Comparison of ENCODE assay signal across 8 cellular contexts in the genomic region with DNA sequence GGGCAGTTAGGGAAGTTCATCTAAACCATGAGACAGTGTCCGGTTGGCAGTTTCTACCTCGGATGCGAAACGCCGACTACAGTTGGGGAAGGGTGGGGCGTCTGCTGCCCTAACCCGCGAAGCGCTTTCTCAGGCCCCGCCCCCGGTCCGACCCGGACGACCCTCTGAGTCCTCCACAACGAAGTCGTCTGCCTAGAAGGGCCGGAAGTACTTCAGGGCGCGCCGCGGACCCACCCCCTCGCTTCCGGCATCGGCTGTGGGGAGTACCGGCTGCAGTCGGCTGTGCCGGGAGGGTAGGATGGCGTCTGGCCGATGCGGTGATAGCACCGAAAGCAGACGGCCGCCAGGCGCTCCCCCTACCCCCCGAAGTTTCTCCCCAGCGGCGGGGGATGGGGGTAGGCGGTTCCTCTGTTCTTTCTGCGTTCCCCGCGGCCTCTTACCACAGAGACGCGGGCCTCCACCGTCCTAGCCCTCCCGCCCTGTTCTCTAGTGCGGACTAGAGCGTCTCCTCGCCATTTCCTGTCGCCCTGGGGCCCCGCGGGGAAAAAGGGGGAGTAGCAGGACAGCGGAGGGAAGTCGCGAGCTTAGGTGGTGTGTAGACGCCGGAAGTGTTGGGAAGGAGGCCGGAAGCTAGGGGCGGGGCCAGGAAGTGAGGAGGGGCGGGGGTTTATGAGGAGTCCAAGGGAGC. TPM values are rescaled to one million over a fixed set of nuclear protein-coding genes. Genes with fewer than 3 reads are reported as not detected.
A peak's percentile ranks its signal among the peaks of the same experiment; 100 is the strongest.
DNase-seq lines count a peak whose midpoint lies in the region; ATAC-seq, FAIRE-seq and TF ChIP-seq lines count a peak whose summit lies in the region.

A gene (plus strand): TSS at position 241 of the 688 bp plus-strand sequence. CDS start 719 bp downstream, outside the sequence.

- CTCF ChIA-PET in SK-N-SH (lab: Yijun Ruan, JAX) = interaction anchor here (1.0 to 3.5 kb wide), 5 partner anchors 11 to 40 kb away, joined by 4 to 14 read pairs (median 6); a partner anchor contains a TSS
- CTCF ChIA-PET in K562 (lab: Yijun Ruan, JAX; ENCODE audit: low intra/inter-chr PET ratio) = no interaction called here

- H3K9me1 ChIP-seq in K562 (ENCODE audit: control insufficient read depth, insufficient read depth, low read length) = no peaks in the 10 kb centered on the region

- peak within 1 kb of the TSS; percentile 97 to 98 for H3K27ac ChIP-seq in SK-N-SH (ENCODE audit: low read depth in 2 of 2, low read length in 1 of 2)
- H3K27ac ChIP-seq in K562 (ENCODE audit: extremely low read depth, low read depth, low read length) = peak within 1 kb of the TSS; percentile 90
- H3K27ac ChIP-seq in smooth muscle cell (ENCODE audit: low read depth) = peak within 1 kb of the TSS; percentile 90

- in situ Hi-C loops in K562 (cut with MboI) = no loop called here

- intact Hi-C loops in K562 (cut with micrococcal nuclease) = loop anchor here (1.0 to 2.0 kb wide), 2 partner anchors 16 to 32 kb away; no protein-coding TSS in a partner anchor

- FAIRE-seq in GM18507 (lab: Jason Lieb, UNC) (peak; percentile 94), K562 (lab: Jason Lieb, UNC) (peak; percentile 92)

- peak in 1 of 2 experiments; percentile 55; a peak in 1 of 4 replicates for TF ChIP-seq EP300 in SK-N-SH (IDR thresholded peaks at IDR 0.05; ENCODE audit: borderline replicate concordance in 1 of 2, low read depth in 1 of 2, low read length in 1 of 2)
- TF ChIP-seq EP300 in K562 (IDR thresholded peaks at IDR 0.05; ENCODE audit: low read length) = peak; percentile 63; the same call in 1 of the 2 replicates

- H3K36me3 ChIP-seq in SK-N-SH (replicated peaks in 1 of 2; ENCODE audit: control insufficient read depth in 1 of 2, insufficient read depth in 2 of 2, low read length in 1 of 2) (peaks cover 2 to 9% of the 10 kb centered on the region in 2 experiments), K562 (ENCODE audit: control insufficient read depth, insufficient read depth, low read length) (peaks cover 27% of the 10 kb centered on the region), smooth muscle cell (ENCODE audit: low read depth) (no peaks in the 10 kb centered on the region)

- ATAC-seq in HG02970 (IDR thresholded peaks at IDR 0.05; ENCODE audit: low FRiP score, unreplicated experiment) (peak; percentile 68), K562 (peak; percentile 79)

- peaks cover 0 to 15% of the 10 kb centered on the region in 2 experiments; a peak in 2 of 4 replicates for H3K4me1 ChIP-seq in SK-N-SH (ENCODE audit: control insufficient read depth in 1 of 2, insufficient read depth in 2 of 2, low read depth in 1 of 2, low read length in 1 of 2)
- peaks cover 0 to 42% of the 10 kb centered on the region in 2 experiments; a peak in 4 of 5 replicates for H3K4me1 ChIP-seq in K562 (replicated peaks in 1 of 2; ENCODE audit: control insufficient read depth in 2 of 2, insufficient read depth in 2 of 2, low read length in 2 of 2)
- H3K4me1 ChIP-seq in smooth muscle cell (ENCODE audit: low read depth) = no peaks in the 10 kb centered on the region

- H2AFZ ChIP-seq in SK-N-SH (ENCODE audit: low read depth) (peak within 1 kb of the TSS; percentile 71; the same call in 1 of the 2 replicates), K562 (ENCODE audit: low read depth, low read length) (peak within 1 kb of the TSS; percentile 95), smooth muscle cell (ENCODE audit: low read depth) (peak within 1 kb of the TSS; percentile 46)

- TF ChIP-seq POLR2A in K562 (conservative IDR thresholded peaks at IDR 0.05) = peak; percentile 98

- TF ChIP-seq RAD21 in SK-N-SH (IDR thresholded peaks at IDR 0.05; ENCODE audit: low read length) = 0 out of 2 replicates have a peak, but pooled peaks have one; percentile 9
- no peak; a peak in 1 of 4 replicates for TF ChIP-seq RAD21 in K562 (CRISPR knock-in tag; conservative IDR thresholded peaks at IDR 0.05 in 1 of 2, IDR thresholded peaks at IDR 0.05 in 1 of 2)

- H3K9me3 ChIP-seq in SK-N-SH (no peaks in the 10 kb centered on the region), K562 (replicated peaks; ENCODE audit: control insufficient read depth, insufficient read depth, low read depth, low read length) (no peaks in the 10 kb centered on the region), iPS-18c (ENCODE audit: control insufficient read depth, insufficient read depth, low read length) (no peaks in the 10 kb centered on the region), smooth muscle cell (replicated peaks; ENCODE audit: low read depth) (no peaks in the 10 kb centered on the region)

- peaks cover 44% of the 10 kb centered on the region for H3K79me2 ChIP-seq in SK-N-SH (ENCODE audit: insufficient read depth)
- H3K79me2 ChIP-seq in K562 (ENCODE audit: control insufficient read depth, insufficient read depth, low read length) = peaks cover 29% of the 10 kb centered on the region
- peaks cover 31% of the 10 kb centered on the region for H3K79me2 ChIP-seq in smooth muscle cell (ENCODE audit: low read depth)

- TF ChIP-seq CTCF in SK-N-SH (IDR thresholded peaks at IDR 0.05) = peak; percentile 19; the same call in 1 of the 2 replicates
- peak; percentile 29 to 44 (median 31); a peak in 3 of 6 replicates for TF ChIP-seq CTCF in K562 (IDR thresholded peaks at IDR 0.05 in 2 of 3, conservative IDR thresholded peaks at IDR 0.05 in 1 of 3; ENCODE audit: insufficient read depth in 2 of 3, low read depth in 1 of 3, low read length in 3 of 3)
- peak; percentile 6 for TF ChIP-seq CTCF in smooth muscle cell (IDR thresholded peaks at IDR 0.05; ENCODE audit: borderline replicate concordance, insufficient read depth, poor library complexity, severe bottlenecking)

- H4K20me1 ChIP-seq in SK-N-SH (ENCODE audit: insufficient read depth) = no peaks in the 10 kb centered on the region
- H4K20me1 ChIP-seq in K562 (replicated peaks; ENCODE audit: control insufficient read depth, insufficient read depth, low read length) = no peaks in the 10 kb centered on the region
- no peaks in the 10 kb centered on the region for H4K20me1 ChIP-seq in smooth muscle cell (ENCODE audit: low read depth)

- DNase-seq in GM18507 (ENCODE audit: extremely low spot score, insufficient read length, low read depth) (no peak), SK-N-SH (peak; percentile 89), K562 (ENCODE audit: extremely low read depth in 1 of 4, low spot score in 3 of 4) (peak; percentile 81 to 99 (median 86)), smooth muscle cell (lab: John Stamatoyannopoulos, UW; ENCODE audit: unreplicated experiment) (no peak), SKM-1 (lab: John Stamatoyannopoulos, UW; ENCODE audit: unreplicated experiment) (no peak), NCI-H2196 (lab: John Stamatoyannopoulos, UW; ENCODE audit: unreplicated experiment) (no peak)

- H3K27me3 ChIP-seq in SK-N-SH (ENCODE audit: insufficient read depth) (no peaks in the 10 kb centered on the region), K562 (ENCODE audit: control insufficient read depth in 2 of 2, insufficient read depth in 2 of 2, low read length in 2 of 2) (no peaks in the 10 kb centered on the region), smooth muscle cell (ENCODE audit: low read depth) (no peaks in the 10 kb centered on the region)

- no TSS peak for BruUV-seq in K562 (replicated peaks; lab: Mats Ljungman, UMichigan)

- POLR2A ChIA-PET in SK-N-SH (lab: Yijun Ruan, JAX) (interaction anchor here (0.6 to 3.4 kb wide), 15 partner anchors 12 to 58 kb away, joined by 3 to 29 read pairs (median 5); a partner anchor contains a TSS), K562 (lab: Yijun Ruan, JAX) (interaction anchor here (0.6 to 4.6 kb wide), 11 partner anchors 12 to 79 kb away, joined by 3 to 55 read pairs (median 5); no protein-coding TSS in a partner anchor)

- under 1% methylated on average over 38 of the region's 59 CpGs for WGBS in SK-N-SH (ENCODE audit: low lambda C conversion rate)
- WGBS in K562 (ENCODE audit: insufficient coverage, low coverage, missing lambda C conversion rate) = 2% methylated on average over 42 of the region's 59 CpGs
- WGBS in smooth muscle cell (ENCODE audit: low lambda C conversion rate) = under 1% methylated on average over 54 of the region's 59 CpGs

- no peaks in the 10 kb centered on the region for H3K9me2 ChIP-seq in SK-N-SH

- H3F3A ChIP-seq in SK-N-SH (replicated peaks; ENCODE audit: insufficient read depth) (peaks cover 32% of the 10 kb centered on the region), smooth muscle cell (ENCODE audit: low read depth) (peaks cover 22% of the 10 kb centered on the region)

- H3K4me3 ChIP-seq in SK-N-SH (ENCODE audit: low read depth in 2 of 2, low read length in 1 of 2) (peak within 1 kb of the TSS; percentile 67 to 86), K562 (peak within 1 kb of the TSS; percentile 86), iPS-18c (ENCODE audit: insufficient read depth, low read depth, low read length) (peak within 1 kb of the TSS; percentile 96), smooth muscle cell (peak within 1 kb of the TSS; percentile 71)

- peak within 1 kb of the TSS; percentile 97 for H3K4me2 ChIP-seq in SK-N-SH
- H3K4me2 ChIP-seq in K562 (ENCODE audit: insufficient read depth, low read length) = peak within 1 kb of the TSS; percentile 96
- peak within 1 kb of the TSS; percentile 85 for H3K4me2 ChIP-seq in smooth muscle cell

- peak within 1 kb of the TSS; percentile 95 for H3K9ac ChIP-seq in SK-N-SH
- H3K9ac ChIP-seq in K562 (ENCODE audit: insufficient read depth in 1 of 2, low read depth in 2 of 2, low read length in 2 of 2) = peak within 1 kb of the TSS; percentile 92 to 97
- H3K9ac ChIP-seq in smooth muscle cell (ENCODE audit: low read depth) = peak within 1 kb of the TSS; percentile 87

RNA-seq across cellular contexts. Expression of the gene that starts here (rescaled TPM):
- polyA plus RNA-seq in SK-N-SH (2012; rRNA removed) (35.3 and 35.9 TPM in 2 replicates), K562 (2011; rRNA removed) (15.6 and 19.3 TPM in 2 replicates), K562 (2014; fragmentation: Illumina TruSeq; extraction: Trizol) (20.9 and 29.8 TPM in 2 replicates), K562 (2014; fragmentation: Nextera tagmentation; extraction: Ambion mirVana) (1 to 10 TPM; 1.8 to 2.1 TPM), K562 (2014; rRNA removed) (34.8 and 39.3 TPM in 2 replicates), smooth muscle cell (2.4 and 2.6 TPM in 2 replicates)
- 17.4 and 20.2 TPM in 2 replicates for polyA plus RNA-seq in SK-N-SH (2012; cell fraction: cytosol; rRNA removed)
- 123 and 125 TPM in 2 replicates for polyA plus RNA-seq in SK-N-SH (2012; cell fraction: nucleus; rRNA removed)
- 93.5 and 120 TPM in 2 replicates for total RNA-seq in K562 (2011; cell fraction: chromatin; rRNA removed; ENCODE audit: low replicate concordance)
- total RNA-seq in K562 (2011; cell fraction: nucleolus; rRNA removed) = 59.6 and 64.0 TPM in 2 replicates
- total RNA-seq in K562 (2011; cell fraction: nucleoplasm; rRNA removed) = 84.3 and 102 TPM in 2 replicates
- total RNA-seq in K562 (2014; rRNA removed) (29.5 and 31.6 TPM in 2 replicates), K562 (2014; rRNA removed; fragmentation: Illumina TruSeq; extraction: Trizol) (11.4 and 14.2 TPM in 2 replicates), K562 (2015; rRNA removed; fragmentation: Illumina TruSeq; extraction: Trizol) (21.7 and 25.6 TPM in 2 replicates), K562 (2021) (37.7 and 47.6 TPM in 2 replicates), smooth muscle cell (6.3 and 7.5 TPM in 2 replicates)
- 15.7 and 25.0 TPM in 2 replicates for polyA plus RNA-seq in K562 (2011; cell fraction: cytosol; rRNA removed)
- polyA plus RNA-seq in K562 (2011; cell fraction: nucleus; rRNA removed) = 121 and 125 TPM in 2 replicates
- polyA plus RNA-seq in K562 (2012) = 32.5 and 45.1 TPM in 2 replicates
- polyA minus RNA-seq in K562 (2011; rRNA and poly(A)+ RNA removed) = 14.0 and 16.6 TPM in 2 replicates
- polyA minus RNA-seq in K562 (2011; cell fraction: cytosol; rRNA and poly(A)+ RNA removed) = 7.3 and 9.5 TPM in 2 replicates
- polyA minus RNA-seq in K562 (2011; cell fraction: nucleus; rRNA and poly(A)+ RNA removed) = 19.9 and 22.7 TPM in 2 replicates

Comparison
In these comparisons a context has a peak if more than half of its experiments do, and no peak if none do; other contexts are left out.
1. DNase-seq: peak in SK-N-SH (single experiment) and K562 (4 of 4); none in GM18507 (single experiment), smooth muscle cell (single experiment), SKM-1 (single experiment) and NCI-H2196 (single experiment).
2. Peak in every context shown above with its lines, with median percentiles within 50 percentile points of each other: H2AFZ ChIP-seq, H3K27ac ChIP-seq, H3K4me2 ChIP-seq, H3K4me3 ChIP-seq, H3K9ac ChIP-seq and CTCF ChIP-seq.